Comparison of ENCODE assay signal across 1 cellular context in the genomic region with DNA sequence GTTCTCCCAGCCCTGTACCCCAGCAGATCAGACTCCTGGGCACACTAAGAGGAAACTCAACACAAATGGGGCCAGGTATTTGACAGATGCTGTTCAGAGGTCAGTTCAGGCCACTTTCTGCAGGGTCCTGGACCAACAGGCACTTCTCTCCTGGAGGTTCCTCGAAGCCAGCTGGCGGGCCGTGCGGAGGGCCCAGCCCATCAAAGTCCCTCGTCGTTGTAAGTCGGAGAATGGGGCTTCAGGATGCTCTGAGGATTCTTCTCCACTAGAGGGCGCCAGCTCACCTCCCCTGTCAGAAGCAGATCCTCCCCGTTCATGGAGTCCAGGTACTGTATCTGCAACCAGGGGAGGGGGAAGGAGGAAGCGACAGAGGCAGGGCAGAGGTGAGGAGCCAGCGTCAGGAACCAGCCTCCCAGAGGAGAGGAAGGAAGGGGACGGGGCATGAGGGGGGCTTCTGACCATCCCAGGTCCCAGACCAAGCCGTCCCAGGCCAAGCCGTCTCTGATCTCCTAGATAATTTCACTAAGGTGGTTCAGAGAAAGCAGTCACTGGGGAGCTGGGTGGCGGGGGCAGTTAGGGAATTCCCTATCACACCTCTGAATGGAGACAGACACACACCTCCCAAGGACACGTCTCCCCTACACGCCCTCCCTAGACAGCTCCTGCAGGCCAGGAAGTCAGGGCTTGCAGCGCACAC.
TF ChIP-seq lines count a peak whose summit lies in the region.

No MANE protein-coding gene starts in this region.

TF ChIP-seq in HepG2, 621 proteins besides CTCF, POLR2A, EP300 and RAD21 (continued from another document):
- TF ChIP-seq HES4 (CRISPR knock-in tag; IDR thresholded peaks at IDR 0.05; ENCODE audit: borderline replicate concordance) (no peak), FOSL1 (CRISPR knock-in tag; IDR thresholded peaks at IDR 0.05; ENCODE audit: borderline replicate concordance) (no peak), ZFYVE20 (CRISPR knock-in tag; IDR thresholded peaks at IDR 0.05; ENCODE audit: borderline replicate concordance, low read depth) (no peak), ZNF530 (CRISPR knock-in tag; IDR thresholded peaks at IDR 0.05; ENCODE audit: low read depth) (no peak), BORCS8-MEF2B (CRISPR knock-in tag; IDR thresholded peaks at IDR 0.05) (peak; percentile 56; the same call in 1 of the 2 replicates), RAD51 (IDR thresholded peaks at IDR 0.05; ENCODE audit: borderline replicate concordance) (no peak), JUND (CRISPR knock-in tag; IDR thresholded peaks at IDR 0.05) (no peak)
TF ChIP-seq in HepG2: peak in this region for 160.
